24 cellular contexts compared by ENCODE assay signal in genomic region chr10:122165914-122166313, GRCh38.
DNase-seq lines count a peak whose midpoint lies in the region; ATAC-seq lines count a peak whose summit lies in the region.
"Had no signal": no experiment of that assay in that cellular context is flagged by ENCODE, and none has a peak within 500 bp of the region (broad histone marks: within the 10 kb centered on the region; RNA-seq: fewer than 3 reads in every experiment).

No MANE protein-coding gene starts in this region.

- peaks cover 38 to 87% (median 59%) of the 10 kb centered on the region in 5 donors for H3K27me3 Mint-ChIP-seq in naive thymus-derived CD8-positive, alpha-beta T cell
- H3K27me3 Mint-ChIP-seq in stimulated activated naive B cell treated with anti-CD40 and anti-IgM and Interleukin-4, amounts not matched to agents 10 μg/mL and 1 μg/mL and 100 μg/mL, for 72 hours: peaks cover 60 to 72% of the 10 kb centered on the region in 2 donors

- H3K27ac Mint-ChIP-seq in naive thymus-derived CD8-positive, alpha-beta T cell: no peak overlapping the region
- H3K27ac Mint-ChIP-seq in stimulated activated naive B cell treated with anti-CD40 and anti-IgM and Interleukin-4, amounts not matched to agents 10 μg/mL and 1 μg/mL and 100 μg/mL, for 72 hours: no peak overlapping the region
- H3K27ac Mint-ChIP-seq: activated CD4-positive, alpha-beta T cell treated with anti-CD3 and anti-CD28 coated beads, Interleukin-2, amount 10 ng/mL, durations not matched to agents 24 days and 14 days; activated CD8-positive, alpha-beta memory T cell treated with anti-CD3 and anti-CD28 coated beads, Interleukin-2, amount 10 ng/mL, durations not matched to agents 7 days and 5 days; activated naive CD4-positive, alpha-beta T cell treated with anti-CD3 and anti-CD28 coated beads, Interleukin-2, amount 50 U/mL, for 24 hours; T-helper 17 cell had no signal

- H3K9me3 Mint-ChIP-seq in naive thymus-derived CD8-positive, alpha-beta T cell: peaks cover 0 to 2% (median 0%) of the 10 kb centered on the region in 9 donors
- H3K9me3 Mint-ChIP-seq in stimulated activated naive B cell treated with anti-CD40 and anti-IgM and Interleukin-4, amounts not matched to agents 10 μg/mL and 1 μg/mL and 100 μg/mL, for 72 hours: no peaks in the 10 kb centered on the region
- H3K9me3 Mint-ChIP-seq: activated CD4-positive, alpha-beta T cell treated with anti-CD3 and anti-CD28 coated beads, Interleukin-2, amount 10 ng/mL, durations not matched to agents 24 days and 14 days; activated naive CD4-positive, alpha-beta T cell treated with anti-CD3 and anti-CD28 coated beads, Interleukin-2, amount 50 U/mL, for 24 hours had no signal

- intact Hi-C loops in posterior vena cava (cut with DNase I): no loop called here

- H3K4me3 ChIP-seq in iPS-18a (ENCODE audit: low read length): peak overlapping the region; percentile 78
- H3K4me3 ChIP-seq: ascending aorta, GM23248, MG63, Peyer's patch, sigmoid colon, SJSA1, upper lobe of left lung had no signal

- peak in 2 of 3 experiments; percentile 6 to 41 for DNase-seq in NCI-H1417 (lab: John Stamatoyannopoulos, UW)
- DNase-seq in NCI-H1417 treated with DMSO at 0.1 percent for 48 hours (lab: John Stamatoyannopoulos, UW): no peak
- peak; percentile 37 for DNase-seq in NCI-H2171 (lab: John Stamatoyannopoulos, UW)
- peak; percentile 42 for DNase-seq in posterior vena cava (ENCODE audit: low spot score)
- DNase-seq in GF-D8 (lab: John Stamatoyannopoulos, UW): no peak
- DNase-seq in naive thymus-derived CD8-positive, alpha-beta T cell: no peak
- DNase-seq in stimulated activated naive B cell treated with anti-CD40 and anti-IgM and Interleukin-4, amounts not matched to agents 10 μg/mL and 1 μg/mL and 100 μg/mL, for 72 hours: no peak
- DNase-seq: activated CD4-positive, alpha-beta T cell treated with anti-CD3 and anti-CD28 coated beads, Interleukin-2, amount 10 ng/mL, durations not matched to agents 24 days and 14 days; activated CD8-positive, alpha-beta memory T cell treated with anti-CD3 and anti-CD28 coated beads, Interleukin-2, amount 10 ng/mL, durations not matched to agents 7 days and 5 days; central memory CD4-positive, alpha-beta T cell; COR-L47; GM23248; hippocampal formation; MG63; Peyer's patch; sigmoid colon; stimulated activated CD4-positive, alpha-beta T cell treated with anti-CD3 and anti-CD28 coated beads, Interleukin-15, amount 100 ng/mL, for 24 hours; T-helper 17 cell; upper lobe of left lung had no signal

- no peak overlapping the region for H3K4me3 Mint-ChIP-seq in naive thymus-derived CD8-positive, alpha-beta T cell
- no peak overlapping the region for H3K4me3 Mint-ChIP-seq in stimulated activated naive B cell treated with anti-CD40 and anti-IgM and Interleukin-4, amounts not matched to agents 10 μg/mL and 1 μg/mL and 100 μg/mL, for 72 hours
- H3K4me3 Mint-ChIP-seq: activated CD4-positive, alpha-beta T cell treated with anti-CD3 and anti-CD28 coated beads, Interleukin-2, amount 10 ng/mL, durations not matched to agents 24 days and 14 days; activated CD8-positive, alpha-beta memory T cell treated with anti-CD3 and anti-CD28 coated beads, Interleukin-2, amount 10 ng/mL, durations not matched to agents 7 days and 5 days; activated naive CD4-positive, alpha-beta T cell treated with anti-CD3 and anti-CD28 coated beads, Interleukin-2, amount 50 U/mL, for 24 hours; T-helper 17 cell had no signal

- no peak overlapping the region for H3K9ac ChIP-seq in iPS-18a (ENCODE audit: low read length)
- H3K9ac ChIP-seq: GM23248, parathyroid adenoma had no signal

- H3K36me3 Mint-ChIP-seq in naive thymus-derived CD8-positive, alpha-beta T cell: no peaks in the 10 kb centered on the region
- no peaks in the 10 kb centered on the region for H3K36me3 Mint-ChIP-seq in stimulated activated naive B cell treated with anti-CD40 and anti-IgM and Interleukin-4, amounts not matched to agents 10 μg/mL and 1 μg/mL and 100 μg/mL, for 72 hours
- H3K36me3 Mint-ChIP-seq: activated CD8-positive, alpha-beta memory T cell treated with anti-CD3 and anti-CD28 coated beads, Interleukin-2, amount 10 ng/mL, durations not matched to agents 7 days and 5 days; activated naive CD4-positive, alpha-beta T cell treated with anti-CD3 and anti-CD28 coated beads, Interleukin-2, amount 50 U/mL, for 24 hours had no signal

- no peaks in the 10 kb centered on the region for H3K9me3 ChIP-seq in iPS-18a (ENCODE audit: control insufficient read depth, low read depth, low read length)
- H3K9me3 ChIP-seq: ascending aorta, MG63, Peyer's patch, sigmoid colon, SJSA1, upper lobe of left lung had no signal

- H3K4me1 Mint-ChIP-seq in naive thymus-derived CD8-positive, alpha-beta T cell: peaks cover 8 to 15% (median 11%) of the 10 kb centered on the region in 4 donors
- peaks cover 7 to 14% of the 10 kb centered on the region in 2 donors for H3K4me1 Mint-ChIP-seq in stimulated activated naive B cell treated with anti-CD40 and anti-IgM and Interleukin-4, amounts not matched to agents 10 μg/mL and 1 μg/mL and 100 μg/mL, for 72 hours
- H3K4me1 Mint-ChIP-seq: activated CD4-positive, alpha-beta T cell treated with anti-CD3 and anti-CD28 coated beads, Interleukin-2, amount 10 ng/mL, durations not matched to agents 24 days and 14 days had no signal

- no peak overlapping the region for H3K27ac ChIP-seq in iPS-18a (ENCODE audit: low read length)
- H3K27ac ChIP-seq: ascending aorta, GM23248, parathyroid adenoma, Peyer's patch, SJSA1, upper lobe of left lung had no signal

- H3K4me1 ChIP-seq in iPS-18a (ENCODE audit: control insufficient read depth, low read depth, low read length): peaks cover 54% of the 10 kb centered on the region

- no peak for ATAC-seq in naive thymus-derived CD8-positive, alpha-beta T cell
- ATAC-seq in stimulated activated naive B cell treated with anti-CD40 and anti-IgM and Interleukin-4, amounts not matched to agents 10 μg/mL and 1 μg/mL and 100 μg/mL, for 72 hours (replicated peaks): no peak
- ATAC-seq: activated CD8-positive, alpha-beta memory T cell treated with anti-CD3 and anti-CD28 coated beads, Interleukin-2, amount 10 ng/mL, durations not matched to agents 7 days and 5 days; T-helper 17 cell had no signal

- POLR2A ChIA-PET in naive thymus-derived CD8-positive, alpha-beta T cell (lab: Charles Lee): no interaction called here

- H3K27me3 ChIP-seq in iPS-18a (ENCODE audit: control insufficient read depth, insufficient read depth, low read length): no peaks in the 10 kb centered on the region
- H3K27me3 ChIP-seq: ascending aorta, MG63, Peyer's patch, sigmoid colon, SJSA1 had no signal

- H3K36me3 ChIP-seq in iPS-18a (ENCODE audit: control insufficient read depth, low read depth, low read length): peaks cover 6% of the 10 kb centered on the region
- H3K36me3 ChIP-seq: ascending aorta, MG63, Peyer's patch, sigmoid colon, SJSA1 had no signal

Comparison
In these comparisons a context has a peak if more than half of its experiments do, and no peak if none do; other contexts are left out.
1. DNase-seq: peak in NCI-H1417 (2 of 3), NCI-H2171 (single experiment) and posterior vena cava (single experiment); none in NCI-H1417 treated with DMSO at 0.1 percent for 48 hours (single experiment), GF-D8 (single experiment), naive thymus-derived CD8-positive, alpha-beta T cell (0 of 10) and stimulated activated naive B cell treated with anti-CD40 and anti-IgM and Interleukin-4, amounts not matched to agents 10 μg/mL and 1 μg/mL and 100 μg/mL, for 72 hours (single experiment).